ENCODE assay signal across 29 cellular contexts in the genomic region with DNA sequence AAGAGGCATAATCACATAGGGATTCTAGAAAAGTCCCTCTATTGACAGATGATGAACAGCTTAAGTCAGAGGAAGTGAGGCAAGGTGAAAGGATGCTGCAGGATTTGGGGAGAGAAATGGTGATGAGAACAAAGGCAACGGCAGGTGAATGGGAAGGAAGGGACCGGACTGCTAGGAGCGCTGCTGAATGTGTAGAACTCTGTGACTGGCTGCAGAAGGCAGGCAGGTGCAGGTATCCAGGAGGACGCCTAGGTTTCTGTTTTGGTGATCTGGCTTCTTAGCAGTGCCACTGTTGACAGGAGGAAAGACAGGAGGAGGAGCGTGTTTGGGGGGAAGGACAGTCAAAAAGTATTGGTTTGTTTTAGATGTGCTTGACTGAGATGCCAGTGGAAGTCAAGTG.
"Had no signal": no experiment of that assay in that cellular context is flagged by ENCODE, and none has a peak within 500 bp of the region (broad histone marks: within the 10 kb centered on the region; RNA-seq: fewer than 3 reads in every experiment).

No MANE protein-coding gene starts in this region.

- H3K9me3 Mint-ChIP-seq: dendritic cell treated with granulocyte-macrophage colony-stimulating factor and Interleukin-4, amounts not matched to agents 40 ng/mL and 50 ng/mL, for 4 days; endodermal cell; memory B cell; mesothelial cell of epicardium; natural killer cell treated with Interleukin-12 subunit alpha and Interleukin-12 subunit beta and Interleukin-15 and Interleukin-18, amount 100 ng/mL, for 72 hours; neural progenitor cell had no signal

- ATAC-seq: esophagus mucosa; gastrocnemius medialis; mucosa of descending colon; natural killer cell treated with Interleukin-12 subunit alpha and Interleukin-12 subunit beta and Interleukin-15 and Interleukin-18, amount 100 ng/mL, for 72 hours; stimulated activated memory B cell treated with anti-CD40 and anti-IgM and Interleukin-4, amounts not matched to agents 10 μg/mL and 1 μg/mL and 100 μg/mL, for 72 hours; stimulated activated naive CD8-positive, alpha-beta T cell treated with anti-CD3 and anti-CD28 coated beads, Interleukin-15, Interleukin-2, amounts not matched to agents 100 U/mL and 50 U/mL, for 24 hours; upper lobe of right lung had no signal

- H3K4me2 ChIP-seq: neural progenitor cell had no signal

- H3K4me1 ChIP-seq: colonic mucosa, prostate gland, upper lobe of right lung, uterus had no signal

- H3K9ac ChIP-seq: neural progenitor cell had no signal

- DNase-seq: colonic mucosa; effector CD8-positive, alpha-beta T cell; endodermal cell; foreskin fibroblast; gastrocnemius medialis; head of caudate nucleus; mucosa of descending colon; naive B cell; nucleus accumbens; sigmoid colon; stimulated activated CD4-positive, alpha-beta T cell treated with anti-CD3 and anti-CD28 coated beads, Interleukin-2, amount 100 ng/mL, for 24 hours; stimulated activated CD4-positive, alpha-beta T cell treated with anti-CD3 and anti-CD28 coated beads, Interleukin-4, amount 100 ng/mL, for 24 hours; stimulated activated naive CD8-positive, alpha-beta T cell treated with anti-CD3 and anti-CD28 coated beads, Interleukin-15, Interleukin-2, amounts not matched to agents 100 U/mL and 50 U/mL, for 24 hours; transverse colon; upper lobe of right lung; uterus had no signal

- H3K27ac Mint-ChIP-seq: dendritic cell treated with granulocyte-macrophage colony-stimulating factor and Interleukin-4, amounts not matched to agents 40 ng/mL and 50 ng/mL, for 4 days; endodermal cell; mesothelial cell of epicardium; natural killer cell treated with Interleukin-12 subunit alpha and Interleukin-12 subunit beta and Interleukin-15 and Interleukin-18, amount 100 ng/mL, for 72 hours; neural progenitor cell; stimulated activated memory B cell treated with anti-CD40 and anti-IgM and Interleukin-4, amounts not matched to agents 10 μg/mL and 1 μg/mL and 100 μg/mL, for 72 hours had no signal

- H3K27ac ChIP-seq: colonic mucosa, epithelial cell of prostate, gastrocnemius medialis, neural progenitor cell, prostate gland, right atrium auricular region, sigmoid colon, thoracic aorta, transverse colon, upper lobe of right lung, uterus had no signal

- H3K4me3 ChIP-seq: colonic mucosa, gastrocnemius medialis, lung, mucosa of descending colon, neural progenitor cell, prostate gland, right atrium auricular region, sigmoid colon, thoracic aorta, transverse colon, upper lobe of right lung, uterus had no signal

- H3K4me3 Mint-ChIP-seq: dendritic cell treated with granulocyte-macrophage colony-stimulating factor and Interleukin-4, amounts not matched to agents 40 ng/mL and 50 ng/mL, for 4 days; endodermal cell; memory B cell; mesothelial cell of epicardium; naive B cell; natural killer cell treated with Interleukin-12 subunit alpha and Interleukin-12 subunit beta and Interleukin-15 and Interleukin-18, amount 100 ng/mL, for 72 hours; neural progenitor cell; stimulated activated memory B cell treated with anti-CD40 and anti-IgM and Interleukin-4, amounts not matched to agents 10 μg/mL and 1 μg/mL and 100 μg/mL, for 72 hours had no signal

- H3K9me3 ChIP-seq: colonic mucosa, gastrocnemius medialis, mucosa of descending colon, prostate gland, right atrium auricular region, sigmoid colon, thoracic aorta, transverse colon, upper lobe of right lung, uterus had no signal

- H3K36me3 ChIP-seq: colonic mucosa, neural progenitor cell, prostate gland, right atrium auricular region, thoracic aorta, uterus had no signal

- H3K4me1 Mint-ChIP-seq: memory B cell; naive B cell; stimulated activated memory B cell treated with anti-CD40 and anti-IgM and Interleukin-4, amounts not matched to agents 10 μg/mL and 1 μg/mL and 100 μg/mL, for 72 hours had no signal

- H2AFZ ChIP-seq: neural progenitor cell had no signal

- H3K27me3 Mint-ChIP-seq: dendritic cell treated with granulocyte-macrophage colony-stimulating factor and Interleukin-4, amounts not matched to agents 40 ng/mL and 50 ng/mL, for 4 days; memory B cell; naive B cell; natural killer cell treated with Interleukin-12 subunit alpha and Interleukin-12 subunit beta and Interleukin-15 and Interleukin-18, amount 100 ng/mL, for 72 hours; stimulated activated memory B cell treated with anti-CD40 and anti-IgM and Interleukin-4, amounts not matched to agents 10 μg/mL and 1 μg/mL and 100 μg/mL, for 72 hours had no signal

- H3K27me3 ChIP-seq: colonic mucosa, gastrocnemius medialis, neural progenitor cell, right atrium auricular region, sigmoid colon, transverse colon, upper lobe of right lung, uterus had no signal

- FAIRE-seq: keratinocyte had no signal
